Comparison of ENCODE assay signal across 1 cellular context in the genomic region with DNA sequence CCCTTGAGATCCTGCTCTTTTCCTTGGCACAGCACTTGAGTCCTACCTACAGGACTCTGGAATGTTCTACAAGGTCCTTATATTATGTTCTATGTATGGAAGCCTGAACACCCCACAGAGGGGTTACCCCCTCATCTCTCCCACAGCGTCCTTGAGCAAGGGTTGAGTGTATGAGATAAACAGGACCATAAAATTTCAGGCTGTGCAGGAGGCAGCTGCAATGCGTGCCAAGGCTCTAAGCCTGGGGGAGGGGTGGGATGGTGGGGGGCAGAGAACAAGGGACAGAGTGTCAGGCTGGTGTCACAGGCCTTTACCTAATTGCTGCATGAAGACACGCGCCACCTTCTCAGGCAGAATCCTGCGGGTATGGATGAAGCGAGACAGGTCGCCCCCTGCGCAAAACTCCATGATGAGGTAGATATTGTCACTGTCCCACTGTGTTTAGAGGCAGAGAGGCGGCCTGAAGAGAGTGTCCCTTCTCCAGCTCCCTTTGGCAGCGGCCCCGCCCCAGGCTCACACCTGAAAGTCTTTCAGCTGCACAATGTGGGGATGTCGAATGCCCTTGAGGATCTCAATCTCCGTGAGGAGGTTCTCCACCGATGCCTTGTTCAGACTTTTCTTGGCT.
TF ChIP-seq lines count a peak whose summit lies in the region.

No MANE protein-coding gene starts in this region.

TF ChIP-seq in HCT116, 20 proteins besides CTCF, POLR2A, EP300 and RAD21:
- TF ChIP-seq TCF7L2 (IDR thresholded peaks at IDR 0.05; ENCODE audit: borderline replicate concordance, extremely low read depth, insufficient read depth, insufficient read length) (no peak), JUND (IDR thresholded peaks at IDR 0.05) (no peak)
